1 cellular context compared by ENCODE assay signal in genomic region chr6:41071923-41072835, GRCh38.
TF ChIP-seq lines count a peak whose summit lies in the region.

Gene OARD1 (minus strand): TSS chr6:41072356. CDS start chr6:41071634, 722 bp downstream.

TF ChIP-seq in H1, 55 proteins besides CTCF, POLR2A, EP300 and RAD21 (continued from another document):
- TF ChIP-seq BCL11A (IDR thresholded peaks at IDR 0.05; ENCODE audit: low read depth in 2 of 2, low read length in 2 of 2) (no peak), CHD1 (IDR thresholded peaks at IDR 0.05; ENCODE audit: low read depth, low read length) (no peak), SUZ12 (IDR thresholded peaks at IDR 0.05; ENCODE audit: low read length) (no peak), POLR2AphosphoS5 (IDR thresholded peaks at IDR 0.05; ENCODE audit: low read depth, low read length) (peak; percentile 12), SP2 (IDR thresholded peaks at IDR 0.05; ENCODE audit: low read length) (peak; percentile 23; the same call in 1 of the 2 replicates), CHD2 (IDR thresholded peaks at IDR 0.05; ENCODE audit: low read length) (no peak), HDAC2 (IDR thresholded peaks at IDR 0.05; ENCODE audit: borderline replicate concordance in 1 of 2, low read depth in 2 of 2, low read length in 2 of 2) (peak; percentile 34 to 84; a peak in 3 of 4 replicates), JUND (IDR thresholded peaks at IDR 0.05; ENCODE audit: low read length) (no peak), MAX (IDR thresholded peaks at IDR 0.05) (peak; percentile 43; the same call in 1 of the 2 replicates), SIRT6 (IDR thresholded peaks at IDR 0.05; ENCODE audit: low read length) (no peak), CBX8 (IDR thresholded peaks at IDR 0.05; ENCODE audit: borderline replicate concordance, low read depth, low read length) (no peak), E2F6 (IDR thresholded peaks at IDR 0.05) (peak; percentile 79), TEAD4 (IDR thresholded peaks at IDR 0.05; ENCODE audit: low read depth, low read length) (peak; percentile 74), HDAC6 (IDR thresholded peaks at IDR 0.05; ENCODE audit: low read depth, low read length) (no peak), CBX5 (IDR thresholded peaks at IDR 0.05; ENCODE audit: low read depth, low read length) (no peak), KDM4A (IDR thresholded peaks at IDR 0.05; ENCODE audit: low read depth, low read length, severe bottlenecking) (peak; percentile 12), ZNF274 (IDR thresholded peaks at IDR 0.05; ENCODE audit: borderline replicate concordance, extremely low read depth, low read length) (no peak), USF2 (IDR thresholded peaks at IDR 0.05; ENCODE audit: low read length) (no peak), GTF2F1 (IDR thresholded peaks at IDR 0.05; ENCODE audit: borderline replicate concordance, low read depth, low read length) (no peak), CTBP2 (IDR thresholded peaks at IDR 0.05; ENCODE audit: borderline replicate concordance, insufficient read depth, insufficient read length, low read length) (no peak), BACH1 (IDR thresholded peaks at IDR 0.05; ENCODE audit: low read length) (no peak; the same call in 1 of the 2 replicates), ATF2 (IDR thresholded peaks at IDR 0.05; ENCODE audit: low read length) (no peak), ASH2L (IDR thresholded peaks at IDR 0.05; ENCODE audit: low read length) (no peak), SP1 (IDR thresholded peaks at IDR 0.05; ENCODE audit: low read depth, low read length) (no peak), EGR1 (IDR thresholded peaks at IDR 0.05; ENCODE audit: borderline replicate concordance, low read depth, low read length) (peak; percentile 48; the same call in 1 of the 2 replicates), RNF2 (IDR thresholded peaks at IDR 0.05; ENCODE audit: borderline replicate concordance, low read depth, low read length, missing control alignments, poor library complexity, severe bottlenecking) (no peak), ATF3 (IDR thresholded peaks at IDR 0.05; ENCODE audit: insufficient read depth, low read depth, low read length) (0 out of 2 replicates have a peak, but pooled peaks have one; percentile 13), SRF (IDR thresholded peaks at IDR 0.05; ENCODE audit: low read depth, low read length) (no peak), SP4 (IDR thresholded peaks at IDR 0.05; ENCODE audit: low read length) (peak; percentile 85; the same call in 1 of the 2 replicates), RBBP5 (IDR thresholded peaks at IDR 0.05; ENCODE audit: borderline replicate concordance, low read depth, low read length) (peak; percentile 31; the same call in 1 of the 2 replicates), CHD7 (IDR thresholded peaks at IDR 0.05; ENCODE audit: insufficient replicate concordance, low read length) (no peak), GABPA (IDR thresholded peaks at IDR 0.05; ENCODE audit: borderline replicate concordance, insufficient read depth, low read length) (peak; percentile 64; the same call in 1 of the 2 replicates), CEBPB (IDR thresholded peaks at IDR 0.05; ENCODE audit: low read depth, low read length) (no peak), YY1 (IDR thresholded peaks at IDR 0.05; ENCODE audit: low read depth, low read length) (peak; percentile 98), TBP (IDR thresholded peaks at IDR 0.05; ENCODE audit: low read depth, low read length) (peak; percentile 62), FOSL1 (IDR thresholded peaks at IDR 0.05; ENCODE audit: insufficient read depth, low read depth, low read length) (no peak), SIX5 (IDR thresholded peaks at IDR 0.05; ENCODE audit: low read depth, low read length) (no peak), KDM5A (IDR thresholded peaks at IDR 0.05; ENCODE audit: low read length) (peak; percentile 29; the same call in 1 of the 2 replicates), NRF1 (IDR thresholded peaks at IDR 0.05; ENCODE audit: low read depth, low read length) (peak; percentile 91), BRCA1 (IDR thresholded peaks at IDR 0.05; ENCODE audit: low read depth, low read length) (no peak), NANOG (IDR thresholded peaks at IDR 0.05; ENCODE audit: insufficient read depth, low read depth, low read length, poor library complexity, severe bottlenecking) (no peak), JUN (IDR thresholded peaks at IDR 0.05; ENCODE audit: low read depth, low read length) (no peak), PHF8 (conservative IDR thresholded peaks at IDR 0.05; ENCODE audit: low read depth, low read length) (0 out of 2 replicates have a peak, but pooled peaks have one; percentile 41), TCF12 (IDR thresholded peaks at IDR 0.05; ENCODE audit: low read depth, low read length) (no peak), KDM1A (IDR thresholded peaks at IDR 0.05; ENCODE audit: borderline replicate concordance, low read length) (no peak), CREB1 (IDR thresholded peaks at IDR 0.05) (peak; percentile 32), RXRA (IDR thresholded peaks at IDR 0.05; ENCODE audit: insufficient read depth, low read depth, low read length) (no peak), RFX5 (IDR thresholded peaks at IDR 0.05; ENCODE audit: borderline replicate concordance, low read depth, low read length) (no peak), TAF7 (optimal IDR thresholded peaks at IDR 0.05; ENCODE audit: borderline replicate concordance, low read depth, low read length) (peak; percentile 64), SAP30 (IDR thresholded peaks at IDR 0.05; ENCODE audit: insufficient read depth, insufficient replicate concordance, low read length) (no peak)
